31 cellular contexts compared by ENCODE assay signal in the genomic region with DNA sequence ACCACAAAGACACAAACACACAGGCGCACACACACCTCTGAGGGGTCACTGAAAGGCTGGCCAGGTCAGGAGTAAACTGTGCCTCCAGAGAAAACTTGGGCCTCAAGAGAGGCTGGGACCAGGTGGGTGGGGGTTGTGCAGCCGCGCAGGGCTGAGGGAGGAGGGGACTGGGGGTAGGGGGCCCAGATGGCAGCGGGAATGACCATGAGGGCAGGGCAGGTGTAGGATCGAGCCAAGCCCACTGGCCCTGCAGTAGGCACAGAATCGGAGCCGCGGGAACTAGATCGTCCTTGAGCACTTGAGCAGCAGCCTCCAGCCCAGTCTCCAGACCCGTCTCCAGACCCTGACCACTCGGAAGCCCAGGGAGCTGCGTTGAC. TPM values are rescaled to one million over a fixed set of nuclear protein-coding genes. Genes with fewer than 3 reads are reported as not detected.
DNase-seq lines count a peak whose midpoint lies in the region; ATAC-seq and TF ChIP-seq lines count a peak whose summit lies in the region.
"Had no signal": no experiment of that assay in that cellular context is flagged by ENCODE, and none has a peak within 500 bp of the region (broad histone marks: within the 10 kb centered on the region; RNA-seq: fewer than 3 reads in every experiment).

No MANE protein-coding gene starts in this region.

- H3K27ac ChIP-seq in neuronal stem cell (replicated peaks; ENCODE audit: low read length) = no peak overlapping the region
- H3K27ac ChIP-seq in CD4-positive, alpha-beta memory T cell (ENCODE audit: low read depth, low read length) = no peak overlapping the region
- H3K27ac ChIP-seq: BLaER1, esophagus muscularis mucosa, KMS-11, left lung, ovary, RWPE1, SK-N-MC had no signal

- H2BK5ac ChIP-seq in neuronal stem cell (ENCODE audit: low read length) = no peak overlapping the region

- peaks cover 34% of the 10 kb centered on the region for H3K36me3 Mint-ChIP-seq in endothelial cell (ENCODE audit: low read depth, unreplicated experiment)
- peaks cover 31 to 47% of the 10 kb centered on the region in 2 donors for H3K36me3 Mint-ChIP-seq in CD4-positive, alpha-beta memory T cell

- DNase-seq in 8988T = peak; percentile 6
- DNase-seq in H7 = peak; percentile 51
- DNase-seq in endothelial cell (ENCODE audit: low spot score) = no peak
- no peak for DNase-seq in neuronal stem cell (ENCODE audit: low spot score)
- no peak for DNase-seq in HuH-7 (ENCODE audit: low spot score)
- no peak for DNase-seq in stimulated activated CD4-positive, alpha-beta T cell treated with anti-CD3 and anti-CD28 coated beads, Interleukin-12 subunit alpha, Interleukin-12 subunit beta, amount 100 ng/mL, for 4 hours
- no peak for DNase-seq in CD4-positive, alpha-beta memory T cell
- DNase-seq: activated CD4-positive, CD25-positive, alpha-beta regulatory T cell treated with anti-CD3 and anti-CD28 coated beads, Interleukin-2, amount 50 U/mL, for 72 hours; anterior cingulate cortex; COR-L47; DMS79; effector memory CD4-positive, alpha-beta T cell; foreskin melanocyte; GDM1; HCEC 1CT; naive B cell; NCI-H1417 treated with DMSO at 0.1 percent for 48 hours; NCI-H2081 treated with DMSO at 0.1 percent for 48 hours; NCI-H446 treated with DMSO at 0.1 percent for 48 hours; NCI-H82; ovary; T-helper 17 cell had no signal

- TF ChIP-seq CTCF in endothelial cell (IDR thresholded peaks at IDR 0.05; ENCODE audit: unreplicated experiment) = no peak

- POLR2A ChIA-PET in CD4-positive, alpha-beta memory T cell (lab: Charles Lee; ENCODE audit: partially characterized antibody) = no interaction called here

- peak overlapping the region; percentile 68 for H4K8ac ChIP-seq in neuronal stem cell (ENCODE audit: low read depth, low read length)

- H3K9me3 ChIP-seq in neuronal stem cell (replicated peaks in 1 of 2; ENCODE audit: control insufficient read depth in 2 of 2, insufficient read depth in 1 of 2, low read depth in 1 of 2, low read length in 2 of 2) = peaks cover 22 to 23% of the 10 kb centered on the region in 2 donors
- peaks cover 0 to 3% of the 10 kb centered on the region in 2 donors for H3K9me3 ChIP-seq in CD4-positive, alpha-beta memory T cell (ENCODE audit: control insufficient read depth in 1 of 2, low read length in 2 of 2)
- H3K9me3 ChIP-seq: esophagus muscularis mucosa, ovary had no signal

- H3K27ac Mint-ChIP-seq in endothelial cell (ENCODE audit: unreplicated experiment) = peak overlapping the region; percentile 39
- peak overlapping the region in 1 of 7 donors; percentile 41 for H3K27ac Mint-ChIP-seq in CD4-positive, alpha-beta memory T cell

- peaks cover 0 to 5% of the 10 kb centered on the region in 2 donors for H3K4me1 ChIP-seq in neuronal stem cell (ENCODE audit: control insufficient read depth in 2 of 2, insufficient read depth in 1 of 2, low read depth in 1 of 2, low read length in 2 of 2)
- H3K4me1 ChIP-seq in CD4-positive, alpha-beta memory T cell (ENCODE audit: insufficient read depth, low read length) = no peaks in the 10 kb centered on the region

- H3K4me3 ChIP-seq in H7 (ENCODE audit: insufficient read depth, low read depth, low read length) = no peak overlapping the region
- no peak overlapping the region for H3K4me3 ChIP-seq in neuronal stem cell (ENCODE audit: low read length in 2 of 2)
- H3K4me3 ChIP-seq in CD4-positive, alpha-beta memory T cell (ENCODE audit: low read length in 2 of 2) = no peak overlapping the region
- H3K4me3 ChIP-seq: BLaER1, esophagus muscularis mucosa, left lung, ovary, SK-N-MC, smooth muscle cell had no signal

- H3K23ac ChIP-seq in neuronal stem cell (ENCODE audit: low read depth, low read length, poor library complexity) = no peak overlapping the region

- H3K18ac ChIP-seq in neuronal stem cell (ENCODE audit: low read length) = peak overlapping the region; percentile 89

- peaks cover 20% of the 10 kb centered on the region for H3K9me3 Mint-ChIP-seq in endothelial cell (ENCODE audit: unreplicated experiment)
- peaks cover 0 to 6% (median 1%) of the 10 kb centered on the region in 8 donors for H3K9me3 Mint-ChIP-seq in CD4-positive, alpha-beta memory T cell
- H3K9me3 Mint-ChIP-seq: activated naive CD4-positive, alpha-beta T cell treated with anti-CD3 and anti-CD28 coated beads, Interleukin-2, amount 50 U/mL, for 24 hours had no signal

- intact Hi-C loops in CD4-positive, alpha-beta memory T cell (cut with micrococcal nuclease) = no loop called here

- no peak overlapping the region for H2BK120ac ChIP-seq in neuronal stem cell (ENCODE audit: low read depth, low read length)

- H3K4me1 Mint-ChIP-seq in endothelial cell (ENCODE audit: unreplicated experiment) = peaks cover 7% of the 10 kb centered on the region
- peaks cover 0 to 8% (median 6%) of the 10 kb centered on the region in 4 donors for H3K4me1 Mint-ChIP-seq in CD4-positive, alpha-beta memory T cell
- H3K4me1 Mint-ChIP-seq: activated naive CD4-positive, alpha-beta T cell treated with anti-CD3 and anti-CD28 coated beads, Interleukin-2, amount 50 U/mL, for 24 hours had no signal

- no peak overlapping the region for H2BK15ac ChIP-seq in neuronal stem cell (ENCODE audit: low read length)

- H3K27me3 ChIP-seq in H7 (ENCODE audit: control insufficient read depth, insufficient read depth, low read length) (peaks cover 9% of the 10 kb centered on the region; the same call in 1 of the 2 replicates), neuronal stem cell (ENCODE audit: control insufficient read depth in 3 of 3, insufficient read depth in 3 of 3, low read depth in 1 of 3, low read length in 3 of 3) (peaks cover 0 to 18% (median 0%) of the 10 kb centered on the region in 3 experiments)
- no peaks in the 10 kb centered on the region for H3K27me3 ChIP-seq in CD4-positive, alpha-beta memory T cell (ENCODE audit: insufficient read depth, low read length)
- H3K27me3 ChIP-seq: BLaER1, ovary had no signal

- no peak overlapping the region for H4K91ac ChIP-seq in neuronal stem cell (ENCODE audit: low read depth, low read length, poor library complexity)

- WGBS in neuronal stem cell (ENCODE audit: extremely low coverage in 2 of 2, insufficient read length in 2 of 2, insufficient replicate concordance in 1 of 2), 2 donors = no CpG with 5 or more reads among the region's 12 CpGs

- H2AFZ ChIP-seq in neuronal stem cell (ENCODE audit: low read length) = no peak overlapping the region

- no peak overlapping the region for H2AK5ac ChIP-seq in neuronal stem cell (ENCODE audit: low read depth, low read length)

- no peak overlapping the region for H2BK12ac ChIP-seq in neuronal stem cell (ENCODE audit: low read length)

- H3K79me1 ChIP-seq in neuronal stem cell (ENCODE audit: low read depth, low read length) = no peaks in the 10 kb centered on the region

- peaks cover 15% of the 10 kb centered on the region for H3K27me3 Mint-ChIP-seq in endothelial cell (ENCODE audit: unreplicated experiment)
- H3K27me3 Mint-ChIP-seq in CD4-positive, alpha-beta memory T cell = peaks cover 0 to 1% of the 10 kb centered on the region in 2 donors
- H3K27me3 Mint-ChIP-seq: activated naive CD4-positive, alpha-beta T cell treated with anti-CD3 and anti-CD28 coated beads, Interleukin-2, amount 50 U/mL, for 24 hours; T-helper 17 cell had no signal

- H3K4me2 ChIP-seq in neuronal stem cell (ENCODE audit: insufficient read depth, low read length, poor library complexity, severe bottlenecking) = no peak overlapping the region
- H3K4me2 ChIP-seq: BLaER1, KMS-11, smooth muscle cell had no signal

- no peak overlapping the region for H3K4ac ChIP-seq in neuronal stem cell (ENCODE audit: low read length)

- H3K9ac ChIP-seq in neuronal stem cell (ENCODE audit: low read depth, low read length, poor library complexity) = no peak overlapping the region
- H3K9ac ChIP-seq: BLaER1, KMS-11 had no signal

- CTCF ChIA-PET in CD4-positive, alpha-beta memory T cell (lab: Charles Lee; ENCODE audit: partially characterized antibody) = no interaction called here

- no peak overlapping the region for H3K4me3 Mint-ChIP-seq in endothelial cell (ENCODE audit: unreplicated experiment)
- peak overlapping the region in 1 of 8 donors; percentile 26 for H3K4me3 Mint-ChIP-seq in CD4-positive, alpha-beta memory T cell
- H3K4me3 Mint-ChIP-seq: activated naive CD4-positive, alpha-beta T cell treated with anti-CD3 and anti-CD28 coated beads, Interleukin-2, amount 50 U/mL, for 24 hours; naive B cell; T-helper 17 cell had no signal

- ATAC-seq in HG03045 (IDR thresholded peaks at IDR 0.05; ENCODE audit: unreplicated experiment) = no peak
- ATAC-seq: T-helper 17 cell had no signal

- H3K14ac ChIP-seq in neuronal stem cell (ENCODE audit: low read length) = no peak overlapping the region

- no peaks in the 10 kb centered on the region for H3K36me3 ChIP-seq in H7 (replicated peaks; ENCODE audit: control insufficient read depth, insufficient read depth, low read length)
- H3K36me3 ChIP-seq in neuronal stem cell (replicated peaks in 1 of 2; ENCODE audit: control insufficient read depth in 2 of 2, insufficient read depth in 2 of 2, low read length in 2 of 2) = peaks cover 5 to 56% of the 10 kb centered on the region in 2 donors
- H3K36me3 ChIP-seq in CD4-positive, alpha-beta memory T cell (ENCODE audit: insufficient read depth, low read length) = peaks cover 23% of the 10 kb centered on the region
- H3K36me3 ChIP-seq: ovary had no signal

RNA-seq across cellular contexts. Expression of a gene that starts 36.8 kb away (rescaled TPM):
- total RNA-seq in H7 (2014; rRNA removed; shearing (Covaris generic)) = 3.6 and 8.9 TPM in 2 replicates
- 5.6 TPM for total RNA-seq in endothelial cell (ENCODE audit: unreplicated experiment)
- 4.1 TPM for polyA plus RNA-seq in neuronal stem cell (2013, experiment 1 of 2)
- 4.3 TPM for polyA plus RNA-seq in neuronal stem cell (2013, experiment 2 of 2)
- total RNA-seq in CD4-positive, alpha-beta memory T cell = 10 to 100 TPM; 71.4 to 84.8 TPM
- polyA plus RNA-seq in CD4-positive, alpha-beta memory T cell = 10 to 100 TPM in 1 of 2 donors, 1 to 10 TPM in 1; 9.4 to 15.2 TPM

RNA-seq across cellular contexts. Expression of a gene that starts 39.2 kb away (rescaled TPM):
- total RNA-seq in H7 (2014; rRNA removed; shearing (Covaris generic)) = 2.4 and 2.5 TPM in 2 replicates
- total RNA-seq in endothelial cell (ENCODE audit: unreplicated experiment) = 1.5 TPM
- 3.8 TPM for polyA plus RNA-seq in neuronal stem cell (2013, experiment 1 of 2)
- polyA plus RNA-seq in neuronal stem cell (2013, experiment 2 of 2) = 3.2 TPM
- total RNA-seq in CD4-positive, alpha-beta memory T cell = 10 to 100 TPM; 16.3 to 19.4 TPM
- polyA plus RNA-seq in CD4-positive, alpha-beta memory T cell = 10 to 100 TPM; 18.2 to 18.5 TPM

RNA-seq across cellular contexts. Expression of a gene that starts 47.3 kb away (rescaled TPM):
- total RNA-seq in H7 (2014; rRNA removed; shearing (Covaris generic)) = 10.3 and 15.2 TPM in 2 replicates
- total RNA-seq in endothelial cell (ENCODE audit: unreplicated experiment) = 29.2 TPM
- 15.2 TPM for polyA plus RNA-seq in neuronal stem cell (2013, experiment 1 of 2)
- polyA plus RNA-seq in neuronal stem cell (2013, experiment 2 of 2) = 15.3 TPM
- 100 to 1,000 TPM; 140 to 145 TPM for total RNA-seq in CD4-positive, alpha-beta memory T cell
- polyA plus RNA-seq in CD4-positive, alpha-beta memory T cell = 100 to 1,000 TPM in 1 of 2 donors, 10 to 100 TPM in 1; 13.6 to 100 TPM

Comparison
In these comparisons a context has a peak if more than half of its experiments do, and no peak if none do; other contexts are left out.
1. DNase-seq: peak in 8988T (single experiment) and H7 (single experiment); none in endothelial cell (single experiment), neuronal stem cell (single experiment), HuH-7 (single experiment), stimulated activated CD4-positive, alpha-beta T cell treated with anti-CD3 and anti-CD28 coated beads, Interleukin-12 subunit alpha, Interleukin-12 subunit beta, amount 100 ng/mL, for 4 hours (single experiment) and CD4-positive, alpha-beta memory T cell (0 of 5).